9 cellular contexts compared by ENCODE assay signal in the genomic region with DNA sequence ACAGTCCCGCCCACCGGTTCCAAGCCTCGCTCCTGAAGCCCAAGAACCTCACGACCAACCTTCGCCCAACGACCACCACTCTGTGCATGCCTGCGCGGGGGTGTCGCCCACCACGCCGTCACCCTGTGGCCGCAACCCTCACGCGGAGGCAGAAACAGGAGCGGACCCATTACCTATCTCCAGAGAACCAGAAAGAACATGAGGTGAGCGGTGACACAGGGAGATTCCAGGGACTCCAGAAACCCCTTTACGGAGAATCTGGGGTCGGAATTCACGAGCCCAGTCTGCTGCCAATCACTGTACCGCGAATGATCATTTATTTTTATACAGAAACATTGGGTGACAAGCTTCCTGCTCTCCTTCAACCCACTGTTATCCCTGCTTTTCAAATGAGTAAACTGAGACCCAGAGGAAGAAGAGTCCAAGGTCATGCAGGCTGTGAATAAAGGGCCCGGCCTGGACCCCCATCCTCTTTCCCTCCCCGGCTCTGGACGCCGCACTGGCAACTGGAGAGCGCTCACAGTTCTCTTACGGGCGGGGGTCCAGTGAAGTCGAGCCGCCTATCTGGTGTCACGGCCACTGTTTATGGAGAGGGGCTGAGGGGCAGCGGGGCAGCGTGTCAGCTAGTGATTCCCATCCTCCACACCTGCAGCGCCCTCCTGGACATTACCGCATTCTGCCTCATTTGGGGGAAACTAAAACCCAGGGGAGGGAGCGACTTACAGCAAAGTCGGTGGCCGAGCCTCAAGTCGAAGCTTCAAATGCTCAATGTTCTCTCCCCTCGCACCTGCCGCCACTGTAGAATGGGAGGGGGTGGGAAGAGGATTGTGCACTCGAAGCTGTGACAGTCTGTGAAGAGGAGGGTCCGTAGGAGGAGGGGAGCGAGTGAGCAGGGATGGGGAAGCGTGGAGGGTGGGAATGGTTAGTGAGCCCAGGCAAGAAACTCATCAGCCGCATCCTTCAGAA. TPM values are rescaled to one million over a fixed set of nuclear protein-coding genes. Genes with fewer than 3 reads are reported as not detected.
A peak's percentile ranks its signal among the peaks of the same experiment; 100 is the strongest.
DNase-seq lines count a peak whose midpoint lies in the region; ATAC-seq and TF ChIP-seq lines count a peak whose summit lies in the region.
"Had no signal": no experiment of that assay in that cellular context is flagged by ENCODE, and none has a peak within 500 bp of the region (broad histone marks: within the 10 kb centered on the region; RNA-seq: fewer than 3 reads in every experiment).

No MANE protein-coding gene starts in this region.

- 2 to 3% methylated on average over 46 of the region's 46 CpGs for WGBS in ectodermal cell, 2 experiments

- peak; percentile 48 for DNase-seq in NCI-H2171 treated with DMSO at 0.1 percent for 48 hours (lab: John Stamatoyannopoulos, UW)
- peak; percentile 30 for DNase-seq in occipital lobe (lab: John Stamatoyannopoulos, UW)
- DNase-seq in effector CD8-positive, alpha-beta T cell (lab: John Stamatoyannopoulos, UW) = no peak

- peak overlapping the region; percentile 89 for H3K4me2 ChIP-seq in DOHH2 (ENCODE audit: low read length)

- TF ChIP-seq CTCF in DOHH2 (IDR thresholded peaks at IDR 0.05; ENCODE audit: low read depth, low read length, poor library complexity, severe bottlenecking) = no peak

- H4K20me1 ChIP-seq in DOHH2 (ENCODE audit: control insufficient read depth, insufficient read depth, low read depth, low read length) = no peaks in the 10 kb centered on the region

- no peak for ATAC-seq in HG03571 (IDR thresholded peaks at IDR 0.05; ENCODE audit: unreplicated experiment)
- ATAC-seq in GM19452 (IDR thresholded peaks at IDR 0.05; ENCODE audit: unreplicated experiment) = no peak
- no peak for ATAC-seq in HG03469 (IDR thresholded peaks at IDR 0.05; ENCODE audit: unreplicated experiment)

- H3K9me3 ChIP-seq in DOHH2 (ENCODE audit: control insufficient read depth, insufficient read depth, low read length) (no peaks in the 10 kb centered on the region), ectodermal cell (ENCODE audit: control insufficient read depth, low read length) (no peaks in the 10 kb centered on the region)

- H3K27me3 ChIP-seq in DOHH2 (ENCODE audit: control insufficient read depth, low read length) (peaks cover 73% of the 10 kb centered on the region), ectodermal cell (ENCODE audit: control insufficient read depth, insufficient read depth, low read length, poor library complexity, severe bottlenecking) (peaks cover 81% of the 10 kb centered on the region)

- peaks cover 33% of the 10 kb centered on the region for H3K4me1 ChIP-seq in DOHH2 (ENCODE audit: control insufficient read depth, low read length)
- peaks cover 15% of the 10 kb centered on the region for H3K4me1 ChIP-seq in ectodermal cell (ENCODE audit: control insufficient read depth, insufficient read depth, low read length)

- no peaks in the 10 kb centered on the region for H3F3A ChIP-seq in DOHH2 (ENCODE audit: control insufficient read depth, insufficient read depth)

- no peak overlapping the region for H3K27ac ChIP-seq in DOHH2 (ENCODE audit: low read depth, low read length)
- H3K27ac ChIP-seq in ectodermal cell (ENCODE audit: insufficient read depth, low read depth, low read length, poor library complexity, severe bottlenecking) = no peak overlapping the region

- H3K9me2 ChIP-seq in DOHH2 (replicated peaks; ENCODE audit: control insufficient read depth, low read length) = no peaks in the 10 kb centered on the region

- peak overlapping the region; percentile 78 for H3K4me3 ChIP-seq in DOHH2 (ENCODE audit: low read length)
- peak overlapping the region; percentile 33 for H3K4me3 ChIP-seq in ectodermal cell (ENCODE audit: insufficient read depth, low read depth, low read length)

- H3K79me2 ChIP-seq in DOHH2 (ENCODE audit: control insufficient read depth, low read length) = no peaks in the 10 kb centered on the region

- H3K36me3 ChIP-seq in DOHH2 (ENCODE audit: control insufficient read depth, low read length) (no peaks in the 10 kb centered on the region), ectodermal cell (ENCODE audit: control insufficient read depth, insufficient read depth, low read length) (no peaks in the 10 kb centered on the region)

RNA-seq across cellular contexts. Expression of gene SLC30A3, which starts 0.7 kb away (rescaled TPM):
- polyA plus RNA-seq in ectodermal cell (2013, experiment 1 of 4) = 0.74 TPM
- 0.46 TPM for polyA plus RNA-seq in ectodermal cell (2013, experiment 2 of 4)
- polyA plus RNA-seq in ectodermal cell (2013, experiment 3 of 4) = 0.43 TPM
- 0.69 TPM for polyA plus RNA-seq in ectodermal cell (2013, experiment 4 of 4)
- 0.47 TPM for total RNA-seq in occipital lobe

RNA-seq across cellular contexts. Expression of gene DNAJC5G, which starts 11.7 kb away (rescaled TPM):
- not detected for polyA plus RNA-seq in ectodermal cell (2013, experiment 1 of 4)
- 0.44 TPM for polyA plus RNA-seq in ectodermal cell (2013, experiment 2 of 4)
- polyA plus RNA-seq in ectodermal cell (2013, experiment 3 of 4) = not detected
- not detected for polyA plus RNA-seq in ectodermal cell (2013, experiment 4 of 4)
- total RNA-seq in occipital lobe = not detected
- total RNA-seq: temporal lobe had no signal

RNA-seq across cellular contexts. Expression of gene TRIM54, which starts 18.7 kb away (rescaled TPM):
- not detected for polyA plus RNA-seq in ectodermal cell (2013, experiment 1 of 4)
- polyA plus RNA-seq in ectodermal cell (2013, experiment 2 of 4) = not detected
- polyA plus RNA-seq in ectodermal cell (2013, experiment 3 of 4) = not detected
- polyA plus RNA-seq in ectodermal cell (2013, experiment 4 of 4) = not detected
- total RNA-seq in occipital lobe = not detected
- total RNA-seq: temporal lobe had no signal

RNA-seq across cellular contexts. Expression of gene UCN, which starts 44.7 kb away (rescaled TPM):
- polyA plus RNA-seq in ectodermal cell (2013, experiment 1 of 4) = not detected
- polyA plus RNA-seq in ectodermal cell (2013, experiment 2 of 4) = 0.60 TPM
- 0.91 TPM for polyA plus RNA-seq in ectodermal cell (2013, experiment 3 of 4)
- polyA plus RNA-seq in ectodermal cell (2013, experiment 4 of 4) = 1.3 TPM
- 1.1 TPM for total RNA-seq in occipital lobe

RNA-seq across cellular contexts. Expression of gene CAD, which starts 46.4 kb away (rescaled TPM):
- 74.3 TPM for polyA plus RNA-seq in ectodermal cell (2013, experiment 1 of 4)
- 86.4 TPM for polyA plus RNA-seq in ectodermal cell (2013, experiment 2 of 4)
- polyA plus RNA-seq in ectodermal cell (2013, experiment 3 of 4) = 70.0 TPM
- polyA plus RNA-seq in ectodermal cell (2013, experiment 4 of 4) = 64.0 TPM
- 16.2 TPM for total RNA-seq in occipital lobe
